In genomic region chr12:98149270-98149669, GRCh38 we compare ENCODE assay signal across 16 cellular contexts.
DNase-seq lines count a peak whose midpoint lies in the region; ATAC-seq lines count a peak whose summit lies in the region.
"Had no signal": no experiment of that assay in that cellular context is flagged by ENCODE, and none has a peak within 500 bp of the region (broad histone marks: within the 10 kb centered on the region; RNA-seq: fewer than 3 reads in every experiment).

No MANE protein-coding gene starts in this region.

- ATAC-seq in GM18511 (IDR thresholded peaks at IDR 0.05; ENCODE audit: unreplicated experiment) (peak; percentile 80), GM21360 (IDR thresholded peaks at IDR 0.05; ENCODE audit: unreplicated experiment) (peak; percentile 68), HG02884 (IDR thresholded peaks at IDR 0.05; ENCODE audit: unreplicated experiment) (peak; percentile 82), HG03520 (IDR thresholded peaks at IDR 0.05; ENCODE audit: unreplicated experiment) (peak; percentile 48)
- ATAC-seq: Panc1 had no signal

- DNase-seq in amygdala (lab: John Stamatoyannopoulos, UW), result no peak
- DNase-seq in iPS-NIHi7 (ENCODE audit: extremely low spot score), result no peak
- no peak for DNase-seq in dermis blood vessel endothelial cell
- DNase-seq in SK-N-DZ (ENCODE audit: low spot score), result no peak
- DNase-seq: activated B cell treated with CpG ODN at 0.5 μM for 24 hours, activated gamma-delta T cell, erythroblast, head of caudate nucleus, kidney glomerular epithelial cell, NCI-H2081 treated with DMSO at 0.1 percent for 48 hours, NCI-H526 had no signal
